ENCODE assay signal across 8 cellular contexts in the genomic region with DNA sequence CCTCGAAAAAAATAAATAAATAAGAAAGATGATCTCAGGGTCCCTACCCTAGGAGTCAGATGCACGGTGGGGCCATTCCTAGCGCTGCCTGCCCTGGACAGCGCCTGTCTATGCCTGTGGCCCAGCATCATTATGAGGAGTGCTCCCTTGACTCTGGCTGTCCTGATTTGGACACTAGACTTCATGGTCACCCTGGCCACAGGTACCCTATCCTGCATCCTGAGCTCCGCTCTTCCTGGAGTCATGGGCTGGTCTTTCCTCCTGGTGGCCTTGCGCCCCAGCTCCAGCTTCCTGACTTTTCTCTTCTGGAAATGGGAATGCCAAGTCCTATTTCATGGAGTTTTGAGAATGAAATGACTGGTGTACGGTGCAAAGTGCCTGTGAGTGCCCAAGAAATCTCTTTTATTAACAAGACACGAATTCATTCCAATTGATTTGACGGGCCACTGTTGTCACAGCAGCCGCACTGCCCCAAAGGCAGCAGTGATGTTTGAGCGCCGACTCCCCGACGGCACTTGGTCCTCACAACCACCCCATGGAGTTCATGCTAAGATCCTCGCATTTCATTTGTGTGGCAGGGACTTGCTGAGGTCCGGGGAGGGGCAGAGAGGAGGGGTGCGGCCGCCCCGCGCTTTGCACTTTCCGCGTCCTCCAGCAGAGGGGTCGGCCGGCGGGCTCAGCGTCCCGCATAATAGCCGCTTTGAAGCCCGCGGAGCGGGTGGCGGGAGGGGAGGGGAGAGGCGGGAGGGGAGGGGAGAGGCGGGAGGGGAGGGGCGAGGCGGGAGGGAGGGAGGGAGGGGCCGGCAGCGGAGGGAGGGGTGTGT. TPM values are rescaled to one million over a fixed set of nuclear protein-coding genes. Genes with fewer than 3 reads are reported as not detected.
DNase-seq lines count a peak whose midpoint lies in the region; ATAC-seq and TF ChIP-seq lines count a peak whose summit lies in the region.

No MANE protein-coding gene starts in this region.

- H4K20me1 ChIP-seq in OCI-LY1 (ENCODE audit: insufficient read depth, low read length): no peaks in the 10 kb centered on the region

- H3K4me3 Mint-ChIP-seq in stimulated activated effector memory CD8-positive, alpha-beta T cell treated with anti-CD3 and anti-CD28 coated beads, Interleukin-12 subunit alpha, Interleukin-12 subunit beta, amount 100 ng/mL, for 72 hours: peak overlapping the region; percentile 47

- H3K9me3 Mint-ChIP-seq in stimulated activated effector memory CD8-positive, alpha-beta T cell treated with anti-CD3 and anti-CD28 coated beads, Interleukin-12 subunit alpha, Interleukin-12 subunit beta, amount 100 ng/mL, for 72 hours: no peaks in the 10 kb centered on the region

- no peak overlapping the region for H2AFZ ChIP-seq in OCI-LY1 (ENCODE audit: low read length)

- no peaks in the 10 kb centered on the region for H3K36me3 ChIP-seq in OCI-LY1 (ENCODE audit: insufficient read depth, low read length)
- no peaks in the 10 kb centered on the region for H3K36me3 ChIP-seq in breast epithelium

- H3F3A ChIP-seq in OCI-LY1 (ENCODE audit: insufficient read depth, low read length): no peaks in the 10 kb centered on the region

- H3K27me3 ChIP-seq in OCI-LY1 (ENCODE audit: insufficient read depth, low read length): peaks cover 4% of the 10 kb centered on the region; the same call in 1 of the 2 replicates
- peaks cover 0 to 14% of the 10 kb centered on the region in 2 donors for H3K27me3 ChIP-seq in breast epithelium

- H3K27ac ChIP-seq in OCI-LY1 (ENCODE audit: low read depth, low read length, poor library complexity, severe bottlenecking) (no peak overlapping the region), breast epithelium (no peak overlapping the region)

- DNase-seq in NCI-H2081 (lab: John Stamatoyannopoulos, UW): peak; percentile 14 to 38
- no peak for DNase-seq in NCI-H2081 treated with DMSO at 0.1 percent for 48 hours (lab: John Stamatoyannopoulos, UW)
- DNase-seq in breast epithelium (ENCODE audit: low spot score in 2 of 2): no peak
- DNase-seq in kidney tubule cell (ENCODE audit: low spot score): peak; percentile 52
- no peak for DNase-seq in stimulated activated effector memory CD8-positive, alpha-beta T cell treated with anti-CD3 and anti-CD28 coated beads, Interleukin-12 subunit alpha, Interleukin-12 subunit beta, amount 100 ng/mL, for 72 hours (ENCODE audit: low spot score in 2 of 2)
- no peak for DNase-seq in GM19240 (ENCODE audit: insufficient read length, low spot score)

- intact Hi-C loops in breast epithelium (cut with DNase I; ENCODE audit: low total_unique reads): no loop called here

- H3K27ac Mint-ChIP-seq in stimulated activated effector memory CD8-positive, alpha-beta T cell treated with anti-CD3 and anti-CD28 coated beads, Interleukin-12 subunit alpha, Interleukin-12 subunit beta, amount 100 ng/mL, for 72 hours: no peak overlapping the region

- peak; percentile 6 for ATAC-seq in stimulated activated effector memory CD8-positive, alpha-beta T cell treated with anti-CD3 and anti-CD28 coated beads, Interleukin-12 subunit alpha, Interleukin-12 subunit beta, amount 100 ng/mL, for 72 hours
- ATAC-seq in HG03469 (IDR thresholded peaks at IDR 0.05; ENCODE audit: unreplicated experiment): no peak

- H3K9me3 ChIP-seq in OCI-LY1 (ENCODE audit: low read length): no peaks in the 10 kb centered on the region
- no peaks in the 10 kb centered on the region for H3K9me3 ChIP-seq in breast epithelium

- no peaks in the 10 kb centered on the region for H3K36me3 Mint-ChIP-seq in stimulated activated effector memory CD8-positive, alpha-beta T cell treated with anti-CD3 and anti-CD28 coated beads, Interleukin-12 subunit alpha, Interleukin-12 subunit beta, amount 100 ng/mL, for 72 hours

- no peaks in the 10 kb centered on the region for H3K79me2 ChIP-seq in OCI-LY1 (ENCODE audit: insufficient read depth, low read length)

- peak overlapping the region; percentile 57; the same call in 1 of the 2 replicates for H3K4me2 ChIP-seq in OCI-LY1 (ENCODE audit: low read length)

- no peaks in the 10 kb centered on the region for H3K9me2 ChIP-seq in OCI-LY1 (ENCODE audit: low read depth, low read length)

- no peak overlapping the region for H3K9ac ChIP-seq in OCI-LY1 (ENCODE audit: low read length)

- TF ChIP-seq CTCF in OCI-LY1 (IDR thresholded peaks at IDR 0.05; ENCODE audit: low read length) (no peak), breast epithelium (IDR thresholded peaks at IDR 0.05) (no peak)

- peak overlapping the region; percentile 19 for H3K4me3 ChIP-seq in OCI-LY1 (ENCODE audit: low read depth, low read length, poor library complexity, severe bottlenecking)
- peak overlapping the region; percentile 55 to 82 (median 64) for H3K4me3 ChIP-seq in breast epithelium

- H3K4me1 Mint-ChIP-seq in stimulated activated effector memory CD8-positive, alpha-beta T cell treated with anti-CD3 and anti-CD28 coated beads, Interleukin-12 subunit alpha, Interleukin-12 subunit beta, amount 100 ng/mL, for 72 hours: peaks cover 12% of the 10 kb centered on the region

- H3K4me1 ChIP-seq in OCI-LY1 (ENCODE audit: insufficient read depth, low read length, severe bottlenecking) (peaks cover 3% of the 10 kb centered on the region), breast epithelium (no peaks in the 10 kb centered on the region)

- no peak for TF ChIP-seq POLR2A in breast epithelium (IDR thresholded peaks at IDR 0.05)

RNA-seq across cellular contexts. Expression of a gene that starts 0.5 kb away (rescaled TPM):
- total RNA-seq in breast epithelium: 10 to 100 TPM; 12.5 to 33.8 (median 22.5) TPM

RNA-seq across cellular contexts. Expression of a gene that starts 29.5 kb away (rescaled TPM):
- 10 to 100 TPM; 37.4 to 47.5 (median 40.0) TPM for total RNA-seq in breast epithelium

Comparison
In these comparisons a context has a peak if more than half of its experiments do, and no peak if none do; other contexts are left out.
1. DNase-seq: peak in NCI-H2081 (2 of 2) and kidney tubule cell (single experiment); none in NCI-H2081 treated with DMSO at 0.1 percent for 48 hours (single experiment), breast epithelium (0 of 2), stimulated activated effector memory CD8-positive, alpha-beta T cell treated with anti-CD3 and anti-CD28 coated beads, Interleukin-12 subunit alpha, Interleukin-12 subunit beta, amount 100 ng/mL, for 72 hours (0 of 2) and GM19240 (single experiment).